Comparison of ENCODE assay signal across 21 cellular contexts in genomic region chr20:17693534-17694001, GRCh38. TPM values are rescaled to one million over a fixed set of nuclear protein-coding genes. Genes with fewer than 3 reads are reported as not detected.
DNase-seq lines count a peak whose midpoint lies in the region; ATAC-seq and TF ChIP-seq lines count a peak whose summit lies in the region.
"Had no signal": no experiment of that assay in that cellular context is flagged by ENCODE, and none has a peak within 500 bp of the region (broad histone marks: within the 10 kb centered on the region; RNA-seq: fewer than 3 reads in every experiment).

No MANE protein-coding gene starts in this region.

- peak overlapping the region; percentile 3 for H3K27ac Mint-ChIP-seq in neural progenitor cell
- H3K27ac Mint-ChIP-seq: activated B cell treated with CpG ODN at 0.5 μM for 24 hours; activated naive CD4-positive, alpha-beta T cell treated with anti-CD3 and anti-CD28 coated beads, Interleukin-2, amount 50 U/mL, for 24 hours; CD4-positive, alpha-beta memory T cell had no signal

- H3K9me3 Mint-ChIP-seq in neural progenitor cell: peaks cover 18% of the 10 kb centered on the region
- H3K9me3 Mint-ChIP-seq: activated naive CD4-positive, alpha-beta T cell treated with anti-CD3 and anti-CD28 coated beads, Interleukin-2, amount 50 U/mL, for 24 hours had no signal

- ATAC-seq in RWPE2 (ENCODE audit: low read depth) (peak; percentile 75; the same call in 2 of the 3 replicates), HG02884 (IDR thresholded peaks at IDR 0.05; ENCODE audit: unreplicated experiment) (no peak), GM19463 (IDR thresholded peaks at IDR 0.05; ENCODE audit: unreplicated experiment) (no peak)
- ATAC-seq: gastrocnemius medialis had no signal

- peak overlapping the region; percentile 34 for H2AFZ ChIP-seq in neural progenitor cell (replicated peaks)

- H3K4me1 ChIP-seq in RWPE2 (ENCODE audit: insufficient read depth, poor library complexity, severe bottlenecking) (no peaks in the 10 kb centered on the region), neural progenitor cell (peaks cover 5% of the 10 kb centered on the region), ovary (ENCODE audit: insufficient read depth) (no peaks in the 10 kb centered on the region)
- H3K4me1 ChIP-seq: gastrocnemius medialis had no signal

- 46 to 62% (median 60%) methylated on average over 18 of the region's 18 CpGs for WGBS in ovary, 3 donors

- no peaks in the 10 kb centered on the region for H3F3A ChIP-seq in neural progenitor cell (ENCODE audit: low read depth)

- peaks cover 2% of the 10 kb centered on the region for H3K4me1 Mint-ChIP-seq in neural progenitor cell
- H3K4me1 Mint-ChIP-seq: activated B cell treated with CpG ODN at 0.5 μM for 24 hours; activated naive CD4-positive, alpha-beta T cell treated with anti-CD3 and anti-CD28 coated beads, Interleukin-2, amount 50 U/mL, for 24 hours; CD4-positive, alpha-beta memory T cell had no signal

- no peaks in the 10 kb centered on the region for H4K20me1 ChIP-seq in neural progenitor cell (ENCODE audit: low read depth)

- H3K4me3 ChIP-seq in RWPE2 (ENCODE audit: severe bottlenecking) (no peak overlapping the region), neural progenitor cell (no peak overlapping the region), ovary (no peak overlapping the region)
- H3K4me3 ChIP-seq: gastrocnemius medialis, lung, smooth muscle cell had no signal

- H3K36me3 Mint-ChIP-seq in neural progenitor cell: no peaks in the 10 kb centered on the region
- H3K36me3 Mint-ChIP-seq: activated naive CD4-positive, alpha-beta T cell treated with anti-CD3 and anti-CD28 coated beads, Interleukin-2, amount 50 U/mL, for 24 hours; CD4-positive, alpha-beta memory T cell had no signal

- H3K36me3 ChIP-seq in RWPE2 (ENCODE audit: low read depth) (no peaks in the 10 kb centered on the region), neural progenitor cell (no peaks in the 10 kb centered on the region), ovary (no peaks in the 10 kb centered on the region)
- H3K36me3 ChIP-seq: esophagus squamous epithelium, gastrocnemius medialis had no signal

- no peak for TF ChIP-seq POLR2A in ovary (IDR thresholded peaks at IDR 0.05)

- H3K79me2 ChIP-seq in neural progenitor cell (ENCODE audit: low read depth): no peaks in the 10 kb centered on the region

- H3K27me3 ChIP-seq in RWPE2 (ENCODE audit: insufficient read depth, poor library complexity, severe bottlenecking) (no peaks in the 10 kb centered on the region), neural progenitor cell (no peaks in the 10 kb centered on the region), ovary (no peaks in the 10 kb centered on the region)
- H3K27me3 ChIP-seq: esophagus squamous epithelium, gastrocnemius medialis had no signal

- H3K4me2 ChIP-seq in neural progenitor cell: no peak overlapping the region
- H3K4me2 ChIP-seq: smooth muscle cell had no signal

- H3K27ac ChIP-seq in RWPE2 (ENCODE audit: poor library complexity, severe bottlenecking): no peak overlapping the region
- H3K27ac ChIP-seq in neural progenitor cell: no peak overlapping the region
- no peak overlapping the region for H3K27ac ChIP-seq in ovary
- H3K27ac ChIP-seq: esophagus squamous epithelium, gastrocnemius medialis had no signal

- H3K9ac ChIP-seq in neural progenitor cell: no peak overlapping the region

- TF ChIP-seq CTCF in RWPE2 (IDR thresholded peaks at IDR 0.05; ENCODE audit: poor library complexity, severe bottlenecking): no peak
- TF ChIP-seq CTCF in neural progenitor cell (IDR thresholded peaks at IDR 0.05): no peak
- TF ChIP-seq CTCF in ovary (IDR thresholded peaks at IDR 0.05): no peak

- TF ChIP-seq EP300 in ovary (IDR thresholded peaks at IDR 0.05): no peak

- DNase-seq in RWPE2 (ENCODE audit: low spot score): peak; percentile 30
- DNase-seq in cerebellum (ENCODE audit: low spot score): peak; percentile 13
- no peak for DNase-seq in neural progenitor cell (ENCODE audit: low spot score)
- no peak for DNase-seq in ovary
- no peak for DNase-seq in effector CD8-positive, alpha-beta T cell (lab: John Stamatoyannopoulos, UW)
- DNase-seq: activated B cell treated with CpG ODN at 0.5 μM for 24 hours; activated CD4-positive, alpha-beta T cell treated with anti-CD3 and anti-CD28 coated beads, Interleukin-2, amount 50 U/mL, for 4 hours; CD4-positive, alpha-beta memory T cell; esophagus squamous epithelium; gastrocnemius medialis; MV-4-11; NCI-H146; NCI-H510A treated with DMSO at 0.1 percent for 48 hours; SIG-M5 had no signal

- H3K9me3 ChIP-seq in RWPE2 (ENCODE audit: severe bottlenecking): no peaks in the 10 kb centered on the region
- H3K9me3 ChIP-seq in neural progenitor cell (ENCODE audit: low read depth): no peaks in the 10 kb centered on the region
- no peaks in the 10 kb centered on the region for H3K9me3 ChIP-seq in ovary
- H3K9me3 ChIP-seq: esophagus squamous epithelium, gastrocnemius medialis had no signal

- peaks cover 5% of the 10 kb centered on the region for H3K27me3 Mint-ChIP-seq in neural progenitor cell (ENCODE audit: insufficient read depth, low read depth)

- intact Hi-C loops in ovary (cut with DNase I): loop anchor here in 1 of 4 donors (5.0 kb wide), 1 partner anchor 339 kb away; no protein-coding TSS in a partner anchor

- no peak overlapping the region for H3K4me3 Mint-ChIP-seq in neural progenitor cell
- H3K4me3 Mint-ChIP-seq: activated B cell treated with CpG ODN at 0.5 μM for 24 hours; activated naive CD4-positive, alpha-beta T cell treated with anti-CD3 and anti-CD28 coated beads, Interleukin-2, amount 50 U/mL, for 24 hours; CD4-positive, alpha-beta memory T cell had no signal

RNA-seq across cellular contexts. Expression of gene BANF2, which starts 6.2 kb away (rescaled TPM):
- total RNA-seq in cerebellum (not detected), neural progenitor cell (ENCODE audit: low replicate concordance) (not detected in 2 replicates), ovary (not detected)
- not detected for polyA plus RNA-seq in ovary
- total RNA-seq: activated B cell treated with CpG ODN at 0.5 μM for 24 hours; CD4-positive, alpha-beta memory T cell; esophagus squamous epithelium; gastrocnemius medialis; kidney epithelial cell; lung; renal cortical epithelial cell; smooth muscle cell had no signal
- polyA plus RNA-seq: CD4-positive, alpha-beta memory T cell; lung; smooth muscle cell had no signal

RNA-seq across cellular contexts. Expression of gene RRBP1, which starts 11.5 kb away (rescaled TPM):
- total RNA-seq in cerebellum (13.7 TPM), neural progenitor cell (ENCODE audit: low replicate concordance) (18.2 and 35.2 TPM in 2 replicates), ovary (100 to 1,000 TPM in 2 of 7 donors, 10 to 100 TPM in 5; 29.2 to 159 (median 96.2) TPM)
- 10 to 100 TPM; 51.8 to 64.4 TPM for polyA plus RNA-seq in ovary

Comparison
In these comparisons a context has a peak if more than half of its experiments do, and no peak if none do; other contexts are left out.
1. DNase-seq: peak in RWPE2 (single experiment) and cerebellum (single experiment); none in neural progenitor cell (single experiment), ovary (0 of 5) and effector CD8-positive, alpha-beta T cell (single experiment).